8 cellular contexts compared by ENCODE assay signal in the genomic region with DNA sequence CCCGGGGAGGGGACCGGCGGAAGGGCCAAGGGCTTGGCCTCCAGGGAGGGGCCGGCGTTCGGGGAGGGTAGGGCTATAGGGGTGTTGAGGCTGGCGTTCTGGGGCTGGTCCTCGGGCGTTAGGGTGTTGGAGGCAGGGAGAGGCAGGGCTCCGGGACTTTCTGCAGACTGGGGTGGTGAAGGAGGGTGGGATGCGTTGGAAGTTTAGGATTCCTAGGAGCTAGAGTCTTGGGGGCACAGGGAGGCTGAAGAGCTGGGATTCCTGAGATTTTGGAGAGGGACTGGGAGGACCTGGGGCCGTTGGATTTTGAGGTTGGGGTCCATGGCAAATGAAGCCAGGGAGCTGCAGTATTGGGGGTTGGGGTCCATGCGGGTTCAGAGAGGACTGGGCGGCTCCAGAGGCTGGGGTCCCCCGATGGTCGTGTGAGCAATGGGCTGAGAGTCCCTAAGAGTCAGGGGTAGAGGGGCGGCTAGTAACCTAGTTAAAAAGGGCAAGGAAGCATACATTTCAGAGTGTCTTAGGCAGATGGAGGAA. TPM values are rescaled to one million over a fixed set of nuclear protein-coding genes. Genes with fewer than 3 reads are reported as not detected.
DNase-seq lines count a peak whose midpoint lies in the region; TF ChIP-seq lines count a peak whose summit lies in the region.

No MANE protein-coding gene starts in this region.

- H3K9ac ChIP-seq in HUES6 (ENCODE audit: low read length) (peak overlapping the region; percentile 92), mammary epithelial cell (ENCODE audit: insufficient read depth, low read length) (peak overlapping the region; percentile 82), mucosa of stomach (ENCODE audit: low read length) (peak overlapping the region; percentile 69)

- peak overlapping the region; percentile 92 for H3K4me2 ChIP-seq in mammary epithelial cell (ENCODE audit: insufficient read depth, low read depth, low read length)

- peak overlapping the region; percentile 84 for H2AFZ ChIP-seq in mammary epithelial cell (ENCODE audit: low read depth, low read length)

- CTCF ChIA-PET in mammary epithelial cell (lab: Charles Lee; ENCODE audit: low non-redundant PET): no interaction called here

- no peaks in the 10 kb centered on the region for H3K27me3 ChIP-seq in GM06990 (replicated peaks; ENCODE audit: control insufficient read depth, insufficient read depth, low read length)
- no peaks in the 10 kb centered on the region for H3K27me3 ChIP-seq in HUES6 (ENCODE audit: control insufficient read depth, insufficient read depth, low read length)
- no peaks in the 10 kb centered on the region for H3K27me3 ChIP-seq in mammary epithelial cell (ENCODE audit: insufficient read depth, low read length)
- no peaks in the 10 kb centered on the region for H3K27me3 ChIP-seq in mucosa of stomach (ENCODE audit: control insufficient read depth, insufficient read depth, low read length)

- in situ Hi-C loops in mammary epithelial cell (cut with MboI; ENCODE audit: low sequenced_read_pairs in 2 of 2): no loop called here

- peaks cover 45% of the 10 kb centered on the region for H3K79me2 ChIP-seq in mammary epithelial cell (ENCODE audit: insufficient read depth, low read length)

- H3K9me3 ChIP-seq in HUES6 (ENCODE audit: control insufficient read depth, insufficient read depth, low read depth, low read length) (no peaks in the 10 kb centered on the region), mammary epithelial cell (replicated peaks; ENCODE audit: insufficient read depth, low read length) (no peaks in the 10 kb centered on the region), mucosa of stomach (ENCODE audit: control insufficient read depth, low read length) (no peaks in the 10 kb centered on the region)

- dilution Hi-C loops in mammary epithelial cell (cut with HindIII; ENCODE audit: low sequenced_read_pairs): loop anchor here (25.0 kb wide), 1 partner anchor 1011 kb away; a partner anchor contains a TSS

- intact Hi-C loops in mammary epithelial cell (cut with micrococcal nuclease): loop anchor here (2.0 kb wide), 1 partner anchor 23 kb away; a partner anchor contains a TSS

- H3K36me3 ChIP-seq in GM06990 (ENCODE audit: control insufficient read depth, insufficient read depth, low read length): peaks cover 22% of the 10 kb centered on the region
- H3K36me3 ChIP-seq in HUES6 (ENCODE audit: control insufficient read depth, insufficient read depth, low read length): peaks cover 42% of the 10 kb centered on the region
- H3K36me3 ChIP-seq in mammary epithelial cell (ENCODE audit: insufficient read depth, low read length): peaks cover 12% of the 10 kb centered on the region
- peaks cover 10% of the 10 kb centered on the region for H3K36me3 ChIP-seq in mucosa of stomach (ENCODE audit: control insufficient read depth, insufficient read depth, low read length)

- DNase-seq in GM06990 (ENCODE audit: extremely low read depth, insufficient read length) (no peak), mammary epithelial cell (peak; percentile 36), DMS114 treated with DMSO at 0.1 percent for 48 hours (lab: John Stamatoyannopoulos, UW; ENCODE audit: unreplicated experiment) (no peak), GM03348 (ENCODE audit: low spot score) (no peak), cerebellum (ENCODE audit: low spot score) (no peak), NCI-H1092 (lab: John Stamatoyannopoulos, UW) (no peak)

- H3K27ac ChIP-seq in HUES6 (ENCODE audit: low read depth, low read length) (peak overlapping the region; percentile 81), mammary epithelial cell (ENCODE audit: insufficient read depth, low read depth, low read length) (peak overlapping the region; percentile 55)

- H4K20me1 ChIP-seq in mammary epithelial cell (ENCODE audit: insufficient read depth, low read length): no peaks in the 10 kb centered on the region

- no peak for TF ChIP-seq CTCF in GM06990 (IDR thresholded peaks at IDR 0.05; ENCODE audit: insufficient read depth, low read length, poor library complexity, severe bottlenecking)
- no peak for TF ChIP-seq CTCF in mammary epithelial cell (conservative IDR thresholded peaks at IDR 0.05 in 1 of 2, IDR thresholded peaks at IDR 0.05 in 1 of 2; ENCODE audit: extremely low read depth in 1 of 2, insufficient read depth in 1 of 2, low read depth in 1 of 2, low read length in 2 of 2)

- WGBS in mammary epithelial cell (ENCODE audit: low coverage, missing lambda C conversion rate): 0% methylated on average over 8 of the region's 17 CpGs

- no TSS peak for BruUV-seq in mammary epithelial cell (replicated peaks; lab: Mats Ljungman, UMichigan)

- H3K4me3 ChIP-seq in GM06990 (replicated peaks; ENCODE audit: low read depth, low read length) (peak overlapping the region; percentile 87), HUES6 (ENCODE audit: low read depth, low read length) (peak overlapping the region; percentile 96), mammary epithelial cell (replicated peaks in 1 of 3; ENCODE audit: insufficient read depth in 1 of 3, low read depth in 2 of 3, low read length in 3 of 3) (peak overlapping the region; percentile 76 to 95 (median 89)), mucosa of stomach (ENCODE audit: low read length) (peak overlapping the region; percentile 55)

- H3K4me1 ChIP-seq in HUES6 (ENCODE audit: control insufficient read depth, insufficient read depth, low read length): peaks cover 8% of the 10 kb centered on the region; the same call in 1 of the 2 replicates
- H3K4me1 ChIP-seq in mammary epithelial cell (ENCODE audit: insufficient read depth, low read length): peaks cover 14% of the 10 kb centered on the region
- H3K4me1 ChIP-seq in mucosa of stomach (ENCODE audit: control insufficient read depth, insufficient read depth, low read length): peaks cover 18% of the 10 kb centered on the region

RNA-seq across cellular contexts. Expression of a gene that starts 0.7 kb away (rescaled TPM):
- total RNA-seq in mammary epithelial cell (10 to 100 TPM; 21.5 to 59.2 TPM), cerebellum (35.2 TPM)
- polyA plus RNA-seq in mammary epithelial cell: 43.6 TPM
- 49.7 TPM for polyA minus RNA-seq in mammary epithelial cell

RNA-seq across cellular contexts. Expression of a gene that starts 19.7 kb away (rescaled TPM):
- total RNA-seq in mammary epithelial cell (not detected), cerebellum (not detected)
- polyA plus RNA-seq in mammary epithelial cell: not detected
- polyA minus RNA-seq in mammary epithelial cell: not detected

RNA-seq across cellular contexts. Expression of a gene that starts 23.1 kb away (rescaled TPM):
- total RNA-seq in mammary epithelial cell (10 to 100 TPM; 24.5 to 32.3 TPM), cerebellum (19.6 TPM)
- 31.4 TPM for polyA plus RNA-seq in mammary epithelial cell
- 16.7 TPM for polyA minus RNA-seq in mammary epithelial cell

RNA-seq across cellular contexts. Expression of a gene that starts 26.4 kb away (rescaled TPM):
- total RNA-seq in mammary epithelial cell (10 to 100 TPM; 24.2 to 25.4 TPM), cerebellum (7.3 TPM)
- polyA plus RNA-seq in mammary epithelial cell: 11.6 TPM
- 3.1 TPM for polyA minus RNA-seq in mammary epithelial cell

RNA-seq across cellular contexts. Expression of a gene that starts 33.4 kb away (rescaled TPM):
- 1 to 10 TPM in 1 of 2 donors, under 1 TPM in 1; 0.83 to 3.1 TPM for total RNA-seq in mammary epithelial cell
- 1.5 TPM for polyA plus RNA-seq in mammary epithelial cell
- polyA minus RNA-seq in mammary epithelial cell: 1.7 TPM
- total RNA-seq in cerebellum: 1.3 TPM
